ENCODE assay signal across 1 cellular context in genomic region chr13:112072531-112073244, GRCh38.
A peak's percentile ranks its signal among the peaks of the same experiment; 100 is the strongest.
TF ChIP-seq lines count a peak whose summit lies in the region.

No MANE protein-coding gene starts in this region.

TF ChIP-seq in HEK293, 187 proteins besides CTCF, POLR2A, EP300 and RAD21 (continued from another document and continues in another):
- TF ChIP-seq, protein P1, sequence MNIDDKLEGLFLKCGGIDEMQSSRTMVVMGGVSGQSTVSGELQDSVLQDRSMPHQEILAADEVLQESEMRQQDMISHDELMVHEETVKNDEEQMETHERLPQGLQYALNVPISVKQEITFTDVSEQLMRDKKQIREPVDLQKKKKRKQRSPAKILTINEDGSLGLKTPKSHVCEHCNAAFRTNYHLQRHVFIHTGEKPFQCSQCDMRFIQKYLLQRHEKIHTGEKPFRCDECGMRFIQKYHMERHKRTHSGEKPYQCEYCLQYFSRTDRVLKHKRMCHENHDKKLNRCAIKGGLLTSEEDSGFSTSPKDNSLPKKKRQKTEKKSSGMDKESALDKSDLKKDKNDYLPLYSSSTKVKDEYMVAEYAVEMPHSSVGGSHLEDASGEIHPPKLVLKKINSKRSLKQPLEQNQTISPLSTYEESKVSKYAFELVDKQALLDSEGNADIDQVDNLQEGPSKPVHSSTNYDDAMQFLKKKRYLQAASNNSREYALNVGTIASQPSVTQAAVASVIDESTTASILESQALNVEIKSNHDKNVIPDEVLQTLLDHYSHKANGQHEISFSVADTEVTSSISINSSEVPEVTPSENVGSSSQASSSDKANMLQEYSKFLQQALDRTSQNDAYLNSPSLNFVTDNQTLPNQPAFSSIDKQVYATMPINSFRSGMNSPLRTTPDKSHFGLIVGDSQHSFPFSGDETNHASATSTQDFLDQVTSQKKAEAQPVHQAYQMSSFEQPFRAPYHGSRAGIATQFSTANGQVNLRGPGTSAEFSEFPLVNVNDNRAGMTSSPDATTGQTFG (tag by site-specific recombination; IDR thresholded peaks at IDR 0.05; ENCODE audit: borderline replicate concordance), result no peak
- TF ChIP-seq ZNF2 (tag by site-specific recombination; IDR thresholded peaks at IDR 0.05) (0 out of 2 replicates have a peak, but pooled peaks have one; percentile 43), ZNF488 (tag by site-specific recombination; IDR thresholded peaks at IDR 0.05) (no peak), HOXD13 (CRISPR knock-in tag; IDR thresholded peaks at IDR 0.05; ENCODE audit: borderline replicate concordance) (no peak), ZNF341 (tag by site-specific recombination; IDR thresholded peaks at IDR 0.05; ENCODE audit: low read depth) (peak; percentile 91), ZNF350 (tag by site-specific recombination; IDR thresholded peaks at IDR 0.05) (no peak), SP7 (tag by site-specific recombination; IDR thresholded peaks at IDR 0.05) (0 out of 2 replicates have a peak, but pooled peaks have one; percentile 22), HIC1 (tag by site-specific recombination; IDR thresholded peaks at IDR 0.05) (no peak), ZNF391 (tag by site-specific recombination; IDR thresholded peaks at IDR 0.05; ENCODE audit: borderline replicate concordance, low read depth) (no peak), ZNF549 (tag by site-specific recombination; IDR thresholded peaks at IDR 0.05) (no peak), ZNF10 (tag by site-specific recombination; IDR thresholded peaks at IDR 0.05) (no peak), ZFP3 (tag by site-specific recombination; IDR thresholded peaks at IDR 0.05; ENCODE audit: low read depth) (no peak), ZNF585B (tag by site-specific recombination; IDR thresholded peaks at IDR 0.05) (no peak), ZSCAN23 (tag by site-specific recombination; IDR thresholded peaks at IDR 0.05) (no peak), MYNN (tag by site-specific recombination; IDR thresholded peaks at IDR 0.05; ENCODE audit: borderline replicate concordance) (no peak), ZNF561 (tag by site-specific recombination; IDR thresholded peaks at IDR 0.05; ENCODE audit: borderline replicate concordance) (no peak; the same call in 1 of the 2 replicates), ZNF513 (tag by site-specific recombination; IDR thresholded peaks at IDR 0.05) (no peak; the same call in 1 of the 2 replicates), ZNF121 (tag by site-specific recombination; IDR thresholded peaks at IDR 0.05) (no peak), ZNF184 (tag by site-specific recombination; IDR thresholded peaks at IDR 0.05) (no peak), KLF9 (tag by site-specific recombination; IDR thresholded peaks at IDR 0.05; ENCODE audit: low read depth) (0 out of 2 replicates have a peak, but pooled peaks have one; percentile 38), ZNF621 (tag by site-specific recombination; IDR thresholded peaks at IDR 0.05) (no peak), SCRT2 (tag by site-specific recombination; IDR thresholded peaks at IDR 0.05) (no peak), PBX3 (CRISPR knock-in tag; IDR thresholded peaks at IDR 0.05) (no peak), ZSCAN30 (tag by site-specific recombination; IDR thresholded peaks at IDR 0.05) (0 out of 2 replicates have a peak, but pooled peaks have one; percentile 46), ZNF302 (tag by site-specific recombination; IDR thresholded peaks at IDR 0.05; ENCODE audit: low read depth) (no peak), GLIS1 (tag by site-specific recombination; IDR thresholded peaks at IDR 0.05) (peak; percentile 91), ZNF335 (tag by site-specific recombination; conservative IDR thresholded peaks at IDR 0.05) (peak; percentile 85), PRDM2 (tag by site-specific recombination; IDR thresholded peaks at IDR 0.05; ENCODE audit: borderline replicate concordance) (no peak), ZFP69B (tag by site-specific recombination; IDR thresholded peaks at IDR 0.05) (peak; percentile 67; the same call in 1 of the 2 replicates), ZBTB1 (tag by site-specific recombination; IDR thresholded peaks at IDR 0.05) (no peak), SP3 (tag by site-specific recombination; IDR thresholded peaks at IDR 0.05) (peak; percentile 59), EGR2 (tag by site-specific recombination; IDR thresholded peaks at IDR 0.05; ENCODE audit: low read depth) (peak; percentile 71), ZIC2 (tag by site-specific recombination; IDR thresholded peaks at IDR 0.05) (peak; percentile 97), ZNF600 (tag by site-specific recombination; IDR thresholded peaks at IDR 0.05) (peak; percentile 18; the same call in 1 of the 2 replicates)
- TF ChIP-seq, protein P2, sequence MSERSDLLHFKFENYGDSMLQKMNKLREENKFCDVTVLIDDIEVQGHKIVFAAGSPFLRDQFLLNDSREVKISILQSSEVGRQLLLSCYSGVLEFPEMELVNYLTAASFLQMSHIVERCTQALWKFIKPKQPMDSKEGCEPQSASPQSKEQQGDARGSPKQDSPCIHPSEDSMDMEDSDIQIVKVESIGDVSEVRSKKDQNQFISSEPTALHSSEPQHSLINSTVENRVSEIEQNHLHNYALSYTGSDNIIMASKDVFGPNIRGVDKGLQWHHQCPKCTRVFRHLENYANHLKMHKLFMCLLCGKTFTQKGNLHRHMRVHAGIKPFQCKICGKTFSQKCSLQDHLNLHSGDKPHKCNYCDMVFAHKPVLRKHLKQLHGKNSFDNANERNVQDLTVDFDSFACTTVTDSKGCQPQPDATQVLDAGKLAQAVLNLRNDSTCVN (tag by site-specific recombination; optimal IDR thresholded peaks at IDR 0.05), result peak; percentile 82
- TF ChIP-seq, protein P3, sequence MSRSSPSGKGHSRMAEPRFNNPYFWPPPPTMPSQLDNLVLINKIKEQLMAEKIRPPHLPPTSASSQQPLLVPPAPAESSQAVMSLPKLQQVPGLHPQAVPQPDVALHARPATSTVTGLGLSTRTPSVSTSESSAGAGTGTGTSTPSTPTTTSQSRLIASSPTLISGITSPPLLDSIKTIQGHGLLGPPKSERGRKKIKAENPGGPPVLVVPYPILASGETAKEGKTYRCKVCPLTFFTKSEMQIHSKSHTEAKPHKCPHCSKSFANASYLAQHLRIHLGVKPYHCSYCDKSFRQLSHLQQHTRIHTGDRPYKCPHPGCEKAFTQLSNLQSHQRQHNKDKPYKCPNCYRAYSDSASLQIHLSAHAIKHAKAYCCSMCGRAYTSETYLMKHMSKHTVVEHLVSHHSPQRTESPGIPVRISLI (tag by site-specific recombination; IDR thresholded peaks at IDR 0.05), result no peak
- TF ChIP-seq, protein P4, sequence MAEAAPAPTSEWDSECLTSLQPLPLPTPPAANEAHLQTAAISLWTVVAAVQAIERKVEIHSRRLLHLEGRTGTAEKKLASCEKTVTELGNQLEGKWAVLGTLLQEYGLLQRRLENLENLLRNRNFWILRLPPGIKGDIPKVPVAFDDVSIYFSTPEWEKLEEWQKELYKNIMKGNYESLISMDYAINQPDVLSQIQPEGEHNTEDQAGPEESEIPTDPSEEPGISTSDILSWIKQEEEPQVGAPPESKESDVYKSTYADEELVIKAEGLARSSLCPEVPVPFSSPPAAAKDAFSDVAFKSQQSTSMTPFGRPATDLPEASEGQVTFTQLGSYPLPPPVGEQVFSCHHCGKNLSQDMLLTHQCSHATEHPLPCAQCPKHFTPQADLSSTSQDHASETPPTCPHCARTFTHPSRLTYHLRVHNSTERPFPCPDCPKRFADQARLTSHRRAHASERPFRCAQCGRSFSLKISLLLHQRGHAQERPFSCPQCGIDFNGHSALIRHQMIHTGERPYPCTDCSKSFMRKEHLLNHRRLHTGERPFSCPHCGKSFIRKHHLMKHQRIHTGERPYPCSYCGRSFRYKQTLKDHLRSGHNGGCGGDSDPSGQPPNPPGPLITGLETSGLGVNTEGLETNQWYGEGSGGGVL (tag by site-specific recombination; IDR thresholded peaks at IDR 0.05), result peak; percentile 92
- TF ChIP-seq, protein P5, sequence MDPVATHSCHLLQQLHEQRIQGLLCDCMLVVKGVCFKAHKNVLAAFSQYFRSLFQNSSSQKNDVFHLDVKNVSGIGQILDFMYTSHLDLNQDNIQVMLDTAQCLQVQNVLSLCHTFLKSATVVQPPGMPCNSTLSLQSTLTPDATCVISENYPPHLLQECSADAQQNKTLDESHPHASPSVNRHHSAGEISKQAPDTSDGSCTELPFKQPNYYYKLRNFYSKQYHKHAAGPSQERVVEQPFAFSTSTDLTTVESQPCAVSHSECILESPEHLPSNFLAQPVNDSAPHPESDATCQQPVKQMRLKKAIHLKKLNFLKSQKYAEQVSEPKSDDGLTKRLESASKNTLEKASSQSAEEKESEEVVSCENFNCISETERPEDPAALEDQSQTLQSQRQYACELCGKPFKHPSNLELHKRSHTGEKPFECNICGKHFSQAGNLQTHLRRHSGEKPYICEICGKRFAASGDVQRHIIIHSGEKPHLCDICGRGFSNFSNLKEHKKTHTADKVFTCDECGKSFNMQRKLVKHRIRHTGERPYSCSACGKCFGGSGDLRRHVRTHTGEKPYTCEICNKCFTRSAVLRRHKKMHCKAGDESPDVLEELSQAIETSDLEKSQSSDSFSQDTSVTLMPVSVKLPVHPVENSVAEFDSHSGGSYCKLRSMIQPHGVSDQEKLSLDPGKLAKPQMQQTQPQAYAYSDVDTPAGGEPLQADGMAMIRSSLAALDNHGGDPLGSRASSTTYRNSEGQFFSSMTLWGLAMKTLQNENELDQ (tag by site-specific recombination; IDR thresholded peaks at IDR 0.05; ENCODE audit: low read depth), result no peak
